In the genomic region with DNA sequence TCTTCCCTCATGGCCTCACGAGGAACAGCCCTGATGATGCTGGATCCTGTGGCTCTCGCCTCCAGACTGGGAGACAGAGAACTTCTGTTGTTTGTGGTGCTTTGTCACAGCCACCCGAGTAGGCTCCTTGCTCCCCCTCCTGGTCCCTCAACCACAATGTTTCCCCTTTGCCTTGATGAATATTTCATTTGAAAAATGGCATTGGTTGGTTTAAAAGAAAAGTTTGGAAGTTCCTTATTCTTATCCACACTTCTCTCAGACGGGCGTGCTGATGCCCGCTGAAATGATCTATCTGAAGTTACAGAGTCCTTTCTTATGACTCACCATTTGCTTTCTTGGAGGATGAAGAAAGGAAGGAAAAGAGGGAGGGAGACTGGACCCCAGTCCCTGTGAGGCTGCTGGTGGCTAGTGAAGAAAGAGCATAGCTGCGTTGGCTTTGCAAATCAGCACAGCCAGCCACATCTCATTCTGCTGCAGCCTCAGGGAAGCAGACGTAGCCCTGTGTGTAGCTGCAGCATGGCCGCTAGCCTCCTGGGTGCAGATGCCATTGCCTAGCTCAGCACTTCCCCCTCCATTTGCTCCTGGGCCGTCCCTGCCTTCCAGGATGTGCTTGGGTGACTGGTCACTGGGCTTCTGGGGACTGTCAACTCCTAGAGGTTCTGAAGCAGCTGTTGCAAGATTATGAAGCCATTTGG, we compare ENCODE assay signal across 8 cellular contexts.
DNase-seq lines count a peak whose midpoint lies in the region; FAIRE-seq and TF ChIP-seq lines count a peak whose summit lies in the region.

No MANE protein-coding gene starts in this region.

- H3K9me3 ChIP-seq in NT2/D1 (ENCODE audit: insufficient read depth, low read length) (peaks cover 17% of the 10 kb centered on the region; the same call in 1 of the 2 replicates), prostate gland (no peaks in the 10 kb centered on the region)

- H3K36me3 ChIP-seq in NT2/D1 (ENCODE audit: insufficient read depth, insufficient read length, low read length) (no peaks in the 10 kb centered on the region), prostate gland (no peaks in the 10 kb centered on the region)

- H3K9me3 Mint-ChIP-seq in activated T-helper 1 cell treated with anti-CD3 and anti-CD28 coated beads, Interleukin-12 subunit alpha, Interleukin-12 subunit beta, Interleukin-2, Interleukin-4 antibody, amounts not matched to agents 30 ng/mL and 10 ng/mL and 1 ng/mL, durations not matched to agents 14 hours and 24 hours and 36 hours = peaks cover 5% of the 10 kb centered on the region

- DNase-seq in NCI-H2196 (lab: John Stamatoyannopoulos, UW; ENCODE audit: unreplicated experiment) = peak; percentile 7
- DNase-seq in NCI-H2196 treated with DMSO at 0.1 percent for 48 hours (lab: John Stamatoyannopoulos, UW; ENCODE audit: unreplicated experiment) = no peak
- peak; percentile 36 for DNase-seq in NT2/D1 (ENCODE audit: low read depth, low spot score)
- DNase-seq in activated T-helper 1 cell treated with anti-CD3 and anti-CD28 coated beads, Interleukin-12 subunit alpha, Interleukin-12 subunit beta, Interleukin-2, Interleukin-4 antibody, amounts not matched to agents 30 ng/mL and 10 ng/mL and 1 ng/mL, durations not matched to agents 14 hours and 24 hours and 36 hours (ENCODE audit: low spot score) = peak; percentile 16
- peak; percentile 40 to 46 for DNase-seq in frontal cortex (ENCODE audit: low spot score in 2 of 2)
- DNase-seq in prostate gland (ENCODE audit: low spot score) = peak; percentile 38
- DNase-seq in NCI-H146 treated with DMSO at 0.1 percent for 48 hours (lab: John Stamatoyannopoulos, UW; ENCODE audit: unreplicated experiment) = no peak
- DNase-seq in NK-92 (lab: John Stamatoyannopoulos, UW; ENCODE audit: unreplicated experiment) = no peak

- no peak overlapping the region for H3K9ac ChIP-seq in NT2/D1 (ENCODE audit: insufficient read length, low read depth)

- no peak overlapping the region for H3K27ac Mint-ChIP-seq in activated T-helper 1 cell treated with anti-CD3 and anti-CD28 coated beads, Interleukin-12 subunit alpha, Interleukin-12 subunit beta, Interleukin-2, Interleukin-4 antibody, amounts not matched to agents 30 ng/mL and 10 ng/mL and 1 ng/mL, durations not matched to agents 14 hours and 24 hours and 36 hours

- no peaks in the 10 kb centered on the region for H3K27me3 Mint-ChIP-seq in activated T-helper 1 cell treated with anti-CD3 and anti-CD28 coated beads, Interleukin-12 subunit alpha, Interleukin-12 subunit beta, Interleukin-2, Interleukin-4 antibody, amounts not matched to agents 30 ng/mL and 10 ng/mL and 1 ng/mL, durations not matched to agents 14 hours and 24 hours and 36 hours (ENCODE audit: insufficient read depth)

- TF ChIP-seq POLR2A in prostate gland (IDR thresholded peaks at IDR 0.05) = no peak

- TF ChIP-seq CTCF in prostate gland (IDR thresholded peaks at IDR 0.05) = peak in 3 of 4 experiments; percentile 28 to 59 (median 56)

- H3K36me3 Mint-ChIP-seq in activated T-helper 1 cell treated with anti-CD3 and anti-CD28 coated beads, Interleukin-12 subunit alpha, Interleukin-12 subunit beta, Interleukin-2, Interleukin-4 antibody, amounts not matched to agents 30 ng/mL and 10 ng/mL and 1 ng/mL, durations not matched to agents 14 hours and 24 hours and 36 hours (ENCODE audit: low read depth) = peaks cover 4% of the 10 kb centered on the region

- no peak for FAIRE-seq in frontal cortex (lab: Jason Lieb, UNC)

- intact Hi-C loops in activated T-helper 1 cell treated with anti-CD3 and anti-CD28 coated beads, Interleukin-12 subunit alpha, Interleukin-12 subunit beta, Interleukin-2, Interleukin-4 antibody, amounts not matched to agents 30 ng/mL and 10 ng/mL and 1 ng/mL, durations not matched to agents 14 hours and 24 hours and 36 hours (cut with micrococcal nuclease) = loop anchor here (2.0 kb wide), 1 partner anchor 337 kb away; no protein-coding TSS in a partner anchor
- intact Hi-C loops in prostate gland (cut with DNase I) = loop anchor here (10.0 kb wide), 1 partner anchor 93 kb away; no protein-coding TSS in a partner anchor

- H3K4me1 Mint-ChIP-seq in activated T-helper 1 cell treated with anti-CD3 and anti-CD28 coated beads, Interleukin-12 subunit alpha, Interleukin-12 subunit beta, Interleukin-2, Interleukin-4 antibody, amounts not matched to agents 30 ng/mL and 10 ng/mL and 1 ng/mL, durations not matched to agents 14 hours and 24 hours and 36 hours (ENCODE audit: low read depth) = peaks cover 39% of the 10 kb centered on the region

- H3K27me3 ChIP-seq in NT2/D1 (ENCODE audit: insufficient read depth, insufficient read length) (peaks cover 2% of the 10 kb centered on the region), prostate gland (replicated peaks; ENCODE audit: insufficient read depth) (no peaks in the 10 kb centered on the region)

- H3K4me3 Mint-ChIP-seq in activated T-helper 1 cell treated with anti-CD3 and anti-CD28 coated beads, Interleukin-12 subunit alpha, Interleukin-12 subunit beta, Interleukin-2, Interleukin-4 antibody, amounts not matched to agents 30 ng/mL and 10 ng/mL and 1 ng/mL, durations not matched to agents 14 hours and 24 hours and 36 hours = no peak overlapping the region

- peak overlapping the region in 1 of 2 donors; percentile 6 for H3K27ac ChIP-seq in prostate gland

- H3K4me3 ChIP-seq in NT2/D1 (ENCODE audit: insufficient read length, low read depth) = no peak overlapping the region
- no peak overlapping the region for H3K4me3 ChIP-seq in prostate gland

- 41% methylated on average over 10 of the region's 10 CpGs for WGBS in prostate gland

- H3K4me1 ChIP-seq in NT2/D1 (ENCODE audit: insufficient read depth, insufficient read length) = peaks cover 8% of the 10 kb centered on the region
- H3K4me1 ChIP-seq in prostate gland (replicated peaks) = no peaks in the 10 kb centered on the region

Comparison
In these comparisons a context has a peak if more than half of its experiments do, and no peak if none do; other contexts are left out.
1. DNase-seq: peak in NCI-H2196 (single experiment), NT2/D1 (single experiment), activated T-helper 1 cell treated with anti-CD3 and anti-CD28 coated beads, Interleukin-12 subunit alpha, Interleukin-12 subunit beta, Interleukin-2, Interleukin-4 antibody, amounts not matched to agents 30 ng/mL and 10 ng/mL and 1 ng/mL, durations not matched to agents 14 hours and 24 hours and 36 hours (single experiment), frontal cortex (2 of 2) and prostate gland (single experiment); none in NCI-H2196 treated with DMSO at 0.1 percent for 48 hours (single experiment), NCI-H146 treated with DMSO at 0.1 percent for 48 hours (single experiment) and NK-92 (single experiment).